Comparison of ENCODE assay signal across 8 cellular contexts in the genomic region with DNA sequence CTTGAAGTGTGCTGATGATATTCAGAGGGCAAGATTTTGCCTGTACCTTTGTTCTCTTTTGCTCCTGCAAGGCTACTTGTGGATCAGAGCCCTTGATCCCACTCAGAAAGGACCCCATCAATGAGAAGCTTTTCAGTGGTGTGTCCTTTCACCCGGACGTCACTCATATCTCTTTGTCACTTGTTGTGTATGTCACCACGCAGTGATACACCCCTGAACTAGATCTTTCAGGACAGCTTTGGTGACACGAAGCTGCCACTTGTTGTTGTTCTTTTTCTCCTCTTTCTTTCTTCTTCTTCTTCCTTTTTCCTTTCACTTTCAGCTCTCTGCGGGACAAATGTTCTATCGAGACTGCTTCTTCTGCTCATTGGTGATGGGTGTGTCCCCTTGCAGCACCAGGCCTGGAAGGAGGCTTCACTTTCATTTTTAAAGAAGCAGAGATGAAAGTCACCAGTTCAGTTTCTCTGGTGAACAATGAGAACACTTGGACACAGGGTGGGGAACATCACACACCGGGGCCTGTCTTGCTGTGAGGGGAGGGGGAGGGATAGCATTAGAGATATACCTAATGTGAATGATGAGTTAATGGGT.
DNase-seq lines count a peak whose midpoint lies in the region; ATAC-seq, FAIRE-seq and TF ChIP-seq lines count a peak whose summit lies in the region.

No MANE protein-coding gene starts in this region.

- no peaks in the 10 kb centered on the region for H3K27me3 ChIP-seq in GM12878 (replicated peaks in 1 of 2; ENCODE audit: control insufficient read depth in 2 of 2, insufficient read depth in 2 of 2, low read length in 1 of 2)

- DNase-seq in ELR (ENCODE audit: low read depth) = peak; percentile 1
- peak; percentile 56 for DNase-seq in GM12878 (ENCODE audit: low read depth, low spot score)
- DNase-seq in progenitor cell of endocrine pancreas (ENCODE audit: low spot score, unreplicated experiment) = no peak
- DNase-seq in NCI-H1417 treated with DMSO at 0.1 percent for 48 hours (lab: John Stamatoyannopoulos, UW) = no peak
- no peak for DNase-seq in AG08396 (ENCODE audit: low spot score)
- DNase-seq in DMS114 treated with DMSO at 0.1 percent for 48 hours (lab: John Stamatoyannopoulos, UW; ENCODE audit: unreplicated experiment) = no peak

- TF ChIP-seq CTCF in GM12878 (IDR thresholded peaks at IDR 0.05 in 2 of 3, conservative IDR thresholded peaks at IDR 0.05 in 1 of 3; ENCODE audit: control insufficient read depth in 2 of 3, extremely low read depth in 1 of 3, insufficient read depth in 1 of 3, low read depth in 3 of 3, low read length in 3 of 3) (no peak), progenitor cell of endocrine pancreas (IDR thresholded peaks at IDR 0.05; ENCODE audit: unreplicated experiment) (no peak)

- RAD21 ChIA-PET in GM12878 (lab: Charles Lee; ENCODE audit: unreplicated experiment) = interaction anchor here (0.8 to 1.6 kb wide), 3 partner anchors 10 to 166 kb away, joined by 3 read pairs; no protein-coding TSS in a partner anchor

- H4K20me1 ChIP-seq in GM12878 (ENCODE audit: control insufficient read depth, insufficient read depth) = no peaks in the 10 kb centered on the region

- H3K9ac ChIP-seq in GM12878 (ENCODE audit: control insufficient read depth, insufficient read depth, low read length) = no peak overlapping the region

- POLR2A ChIA-PET in GM12878 (lab: Charles Lee) = interaction anchor here (0.6 kb wide), 1 partner anchor 602 kb away, joined by 3 read pairs; no protein-coding TSS in a partner anchor

- no peaks in the 10 kb centered on the region for H3K9me3 ChIP-seq in GM12878 (replicated peaks; ENCODE audit: control insufficient read depth, insufficient read depth, low read length)

- H3K36me3 ChIP-seq in GM12878 (ENCODE audit: control insufficient read depth in 2 of 2, insufficient read depth in 2 of 2, low read length in 1 of 2) = no peaks in the 10 kb centered on the region

- H3K4me2 ChIP-seq in GM12878 (ENCODE audit: control insufficient read depth, insufficient read depth) = peak overlapping the region; percentile 78

- no peaks in the 10 kb centered on the region for H3K27me3 Mint-ChIP-seq in progenitor cell of endocrine pancreas

- peak overlapping the region; percentile 42 for H3K4me3 ChIP-seq in GM12878

- no peak for TF ChIP-seq POLR2A in GM12878 (IDR thresholded peaks at IDR 0.05; ENCODE audit: low read depth, low read length)

- peak; percentile 71 for FAIRE-seq in GM12878 (lab: Jason Lieb, UNC)

- peaks cover 14% of the 10 kb centered on the region for H3K36me3 Mint-ChIP-seq in progenitor cell of endocrine pancreas (ENCODE audit: insufficient read depth)

- peak overlapping the region; percentile 57 for H2AFZ ChIP-seq in GM12878 (ENCODE audit: control insufficient read depth, low read depth, low read length)

- peaks cover 32% of the 10 kb centered on the region for H3K9me3 Mint-ChIP-seq in progenitor cell of endocrine pancreas (ENCODE audit: low read depth)

- in situ Hi-C loops in GM12878 (cut with MboI) = loop anchor here (5.0 to 25.0 kb wide), 8 partner anchors 165 to 1575 kb away; a partner anchor contains a TSS

- TF ChIP-seq RAD21 in GM12878 (IDR thresholded peaks at IDR 0.05; ENCODE audit: insufficient read depth, low read depth, low read length) = peak; percentile 5; the same call in 1 of the 2 replicates

- H3K27ac Mint-ChIP-seq in progenitor cell of endocrine pancreas = peak overlapping the region; percentile 68

- CTCF ChIA-PET in GM12878 (lab: Yijun Ruan, JAX) = interaction anchor here (0.8 kb wide), 1 partner anchor 474 kb away, joined by 3 read pairs; a partner anchor contains a TSS

- 6% methylated on average over 7 of the region's 7 CpGs for WGBS in GM12878 (ENCODE audit: insufficient coverage, insufficient replicate concordance, low lambda C conversion rate, missing lambda C conversion rate)

- peak overlapping the region; percentile 47 for H3K27ac ChIP-seq in GM12878 (ENCODE audit: control insufficient read depth, insufficient read depth)

- no peak overlapping the region for H3K4me3 Mint-ChIP-seq in progenitor cell of endocrine pancreas (ENCODE audit: low read depth)

- no TSS peak for BruUV-seq in GM12878 (replicated peaks; lab: Mats Ljungman, UMichigan)

- ATAC-seq in GM21367 (IDR thresholded peaks at IDR 0.05; ENCODE audit: unreplicated experiment) (peak; percentile 90), HG03571 (IDR thresholded peaks at IDR 0.05; ENCODE audit: unreplicated experiment) (peak; percentile 91), GM12878 (peak; percentile 89)

- no peaks in the 10 kb centered on the region; the same call in 1 of the 2 replicates for H3K79me2 ChIP-seq in GM12878 (ENCODE audit: control insufficient read depth, insufficient read depth, low read length)

- TF ChIP-seq EP300 in GM12878 (IDR thresholded peaks at IDR 0.05; ENCODE audit: borderline replicate concordance in 1 of 2, control insufficient read depth in 1 of 2, low read depth in 2 of 2, low read length in 2 of 2) = no peak

- peaks cover 16% of the 10 kb centered on the region for H3K4me1 Mint-ChIP-seq in progenitor cell of endocrine pancreas (ENCODE audit: low read depth)

- H3K4me1 ChIP-seq in GM12878 (ENCODE audit: control insufficient read depth, insufficient read depth, low read length) = peaks cover 8% of the 10 kb centered on the region

- intact Hi-C loops in GM12878 (cut with micrococcal nuclease; ENCODE audit: unreplicated experiment) = loop anchor here (5.0 to 10.0 kb wide), 2 partner anchors 70 to 312 kb away; a partner anchor contains a TSS

- SMC1A ChIA-PET in GM12878 (lab: Charles Lee; ENCODE audit: uncharacterized antibody, unreplicated experiment) = interaction anchor here (0.8 to 2.8 kb wide), 3 partner anchors 10 to 174 kb away, joined by 4 to 12 read pairs (median 5); no protein-coding TSS in a partner anchor

TF ChIP-seq in GM12878, 131 proteins besides CTCF, POLR2A, EP300 and RAD21 (continues in another document):
- TF ChIP-seq RUNX3 (IDR thresholded peaks at IDR 0.05; ENCODE audit: low read length) (no peak), ZSCAN29 (IDR thresholded peaks at IDR 0.05) (no peak), SRF (IDR thresholded peaks at IDR 0.05; ENCODE audit: low read depth in 2 of 2, low read length in 2 of 2) (no peak), ATF7 (IDR thresholded peaks at IDR 0.05; ENCODE audit: low read depth) (peak; percentile 20; the same call in 1 of the 2 replicates), STAT3 (IDR thresholded peaks at IDR 0.05; ENCODE audit: low read depth, low read length) (no peak), GATAD2B (conservative IDR thresholded peaks at IDR 0.05; ENCODE audit: low read depth) (no peak), ZNF622 (IDR thresholded peaks at IDR 0.05) (no peak), YY1 (IDR thresholded peaks at IDR 0.05; ENCODE audit: low read depth, low read length) (0 out of 2 replicates have a peak, but pooled peaks have one; percentile 14), HDGF (IDR thresholded peaks at IDR 0.05) (0 out of 2 replicates have a peak, but pooled peaks have one; percentile 50), IKZF1 (conservative IDR thresholded peaks at IDR 0.05) (no peak), FOXM1 (IDR thresholded peaks at IDR 0.05; ENCODE audit: low read depth, low read length) (no peak), SUZ12 (IDR thresholded peaks at IDR 0.05; ENCODE audit: unreplicated experiment) (no peak), HCFC1 (IDR thresholded peaks at IDR 0.05; ENCODE audit: low read length) (no peak), PML (IDR thresholded peaks at IDR 0.05; ENCODE audit: low read length) (no peak), NBN (IDR thresholded peaks at IDR 0.05) (no peak), JUND (IDR thresholded peaks at IDR 0.05; ENCODE audit: low read depth, low read length) (no peak), CHD2 (IDR thresholded peaks at IDR 0.05; ENCODE audit: borderline replicate concordance, low read depth, low read length) (no peak), ZNF217 (IDR thresholded peaks at IDR 0.05) (no peak), ZNF384 (IDR thresholded peaks at IDR 0.05; ENCODE audit: borderline replicate concordance, low read depth, low read length) (no peak), ESRRA (IDR thresholded peaks at IDR 0.05; ENCODE audit: low read length) (no peak), ZNF274 (IDR thresholded peaks at IDR 0.05; ENCODE audit: insufficient read depth, insufficient read length) (no peak), CREB1 (IDR thresholded peaks at IDR 0.05; ENCODE audit: low read depth) (no peak)
- TF ChIP-seq, protein P1, sequence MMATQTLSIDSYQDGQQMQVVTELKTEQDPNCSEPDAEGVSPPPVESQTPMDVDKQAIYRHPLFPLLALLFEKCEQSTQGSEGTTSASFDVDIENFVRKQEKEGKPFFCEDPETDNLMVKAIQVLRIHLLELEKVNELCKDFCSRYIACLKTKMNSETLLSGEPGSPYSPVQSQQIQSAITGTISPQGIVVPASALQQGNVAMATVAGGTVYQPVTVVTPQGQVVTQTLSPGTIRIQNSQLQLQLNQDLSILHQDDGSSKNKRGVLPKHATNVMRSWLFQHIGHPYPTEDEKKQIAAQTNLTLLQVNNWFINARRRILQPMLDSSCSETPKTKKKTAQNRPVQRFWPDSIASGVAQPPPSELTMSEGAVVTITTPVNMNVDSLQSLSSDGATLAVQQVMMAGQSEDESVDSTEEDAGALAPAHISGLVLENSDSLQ (IDR thresholded peaks at IDR 0.05) = peak; percentile 80
- TF ChIP-seq, protein P2, sequence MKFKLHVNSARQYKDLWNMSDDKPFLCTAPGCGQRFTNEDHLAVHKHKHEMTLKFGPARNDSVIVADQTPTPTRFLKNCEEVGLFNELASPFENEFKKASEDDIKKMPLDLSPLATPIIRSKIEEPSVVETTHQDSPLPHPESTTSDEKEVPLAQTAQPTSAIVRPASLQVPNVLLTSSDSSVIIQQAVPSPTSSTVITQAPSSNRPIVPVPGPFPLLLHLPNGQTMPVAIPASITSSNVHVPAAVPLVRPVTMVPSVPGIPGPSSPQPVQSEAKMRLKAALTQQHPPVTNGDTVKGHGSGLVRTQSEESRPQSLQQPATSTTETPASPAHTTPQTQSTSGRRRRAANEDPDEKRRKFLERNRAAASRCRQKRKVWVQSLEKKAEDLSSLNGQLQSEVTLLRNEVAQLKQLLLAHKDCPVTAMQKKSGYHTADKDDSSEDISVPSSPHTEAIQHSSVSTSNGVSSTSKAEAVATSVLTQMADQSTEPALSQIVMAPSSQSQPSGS (IDR thresholded peaks at IDR 0.05; ENCODE audit: low read length) = no peak

Comparison
In these comparisons a context has a peak if more than half of its experiments do, and no peak if none do; other contexts are left out.
1. DNase-seq: peak in ELR (single experiment) and GM12878 (single experiment); none in progenitor cell of endocrine pancreas (single experiment), NCI-H1417 treated with DMSO at 0.1 percent for 48 hours (single experiment), AG08396 (single experiment) and DMS114 treated with DMSO at 0.1 percent for 48 hours (single experiment).
2. Peak in every context shown above with its lines, with median percentiles within 50 percentile points of each other: ATAC-seq.